1 cellular context compared by ENCODE assay signal in the genomic region with DNA sequence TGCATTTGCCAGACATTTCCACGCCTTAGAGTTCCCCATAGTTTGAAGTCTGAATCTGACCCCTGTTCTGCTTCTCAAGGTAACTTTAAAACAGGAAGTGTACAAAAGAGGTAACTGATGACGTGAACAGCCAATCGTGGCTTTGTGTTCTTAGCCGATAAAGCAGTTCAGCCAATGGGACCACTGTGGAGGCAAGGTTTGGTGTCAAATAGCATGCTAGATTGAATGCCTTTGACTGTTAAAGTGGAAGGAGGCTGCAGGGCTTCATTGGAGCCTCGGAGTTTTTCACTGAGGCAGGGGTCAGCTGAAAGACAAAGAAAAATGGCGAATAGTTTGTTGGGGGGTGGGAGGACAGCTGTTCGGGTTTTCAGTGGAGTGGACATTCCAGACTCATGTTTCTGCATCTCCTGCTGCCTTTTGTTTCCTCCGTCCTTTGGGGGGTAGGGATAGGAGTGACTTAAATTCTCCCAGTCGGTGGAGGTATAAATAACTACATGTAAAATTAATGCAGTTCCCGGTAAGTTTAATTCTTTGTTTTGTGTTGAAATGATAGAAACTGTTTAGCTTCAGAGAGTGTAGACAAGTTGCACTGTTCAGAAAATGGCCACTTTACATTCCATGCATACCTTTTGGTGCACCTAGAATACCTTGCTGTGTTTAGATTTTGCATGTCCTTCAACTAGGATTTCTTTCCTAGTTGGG.
TF ChIP-seq lines count a peak whose summit lies in the region.

No MANE protein-coding gene starts in this region.

TF ChIP-seq in HepG2, 621 proteins besides CTCF, POLR2A, EP300 and RAD21 (continued from another document and continues in another):
- TF ChIP-seq MAZ (IDR thresholded peaks at IDR 0.05; ENCODE audit: borderline replicate concordance, low read depth, low read length) (no peak), MAZ (CRISPR knock-in tag; IDR thresholded peaks at IDR 0.05; ENCODE audit: low read depth) (no peak), KAT2B (IDR thresholded peaks at IDR 0.05; ENCODE audit: borderline replicate concordance, low read depth, low read length) (no peak), ZNF572 (CRISPR knock-in tag; IDR thresholded peaks at IDR 0.05) (no peak), ZNF883 (CRISPR knock-in tag; IDR thresholded peaks at IDR 0.05; ENCODE audit: not compliant biosample characterization) (no peak), MEIS1 (CRISPR knock-in tag; IDR thresholded peaks at IDR 0.05; ENCODE audit: borderline replicate concordance) (no peak), MLLT10 (CRISPR knock-in tag; IDR thresholded peaks at IDR 0.05) (no peak), ZBTB42 (CRISPR knock-in tag; IDR thresholded peaks at IDR 0.05) (0 out of 2 replicates have a peak, but pooled peaks have one; percentile 38), EED (CRISPR knock-in tag; IDR thresholded peaks at IDR 0.05) (no peak), ZNF501 (CRISPR knock-in tag; IDR thresholded peaks at IDR 0.05) (no peak), ZFAT (CRISPR knock-in tag; conservative IDR thresholded peaks at IDR 0.05) (no peak), RARG (CRISPR knock-in tag; IDR thresholded peaks at IDR 0.05; ENCODE audit: low read depth) (no peak), SOX5 (CRISPR knock-in tag; IDR thresholded peaks at IDR 0.05; ENCODE audit: borderline replicate concordance) (no peak), RXRB (CRISPR knock-in tag; IDR thresholded peaks at IDR 0.05; ENCODE audit: borderline replicate concordance) (no peak), NFE2 (CRISPR knock-in tag; IDR thresholded peaks at IDR 0.05) (no peak), KLF9 (CRISPR knock-in tag; IDR thresholded peaks at IDR 0.05; ENCODE audit: low read depth) (no peak), ERF (CRISPR knock-in tag; IDR thresholded peaks at IDR 0.05) (peak; percentile 80), RFX5 (IDR thresholded peaks at IDR 0.05; ENCODE audit: low read depth, low read length) (peak; percentile 79; the same call in 1 of the 2 replicates), ZNF670 (CRISPR knock-in tag; IDR thresholded peaks at IDR 0.05; ENCODE audit: borderline replicate concordance) (0 out of 2 replicates have a peak, but pooled peaks have one; percentile 51), ZNF790 (CRISPR knock-in tag; IDR thresholded peaks at IDR 0.05; ENCODE audit: borderline replicate concordance) (no peak), ZNF720 (CRISPR knock-in tag; IDR thresholded peaks at IDR 0.05) (no peak), ATRX (CRISPR knock-in tag; IDR thresholded peaks at IDR 0.05; ENCODE audit: borderline replicate concordance) (no peak), SRSF9 (IDR thresholded peaks at IDR 0.05; ENCODE audit: borderline replicate concordance, insufficient read depth, low read depth, low read length, poor library complexity, severe bottlenecking) (no peak), TOPORS (CRISPR knock-in tag; IDR thresholded peaks at IDR 0.05) (no peak), SNRNP70 (IDR thresholded peaks at IDR 0.05; ENCODE audit: low read depth, low read length) (no peak), HNRNPH1 (optimal IDR thresholded peaks at IDR 0.05; ENCODE audit: low read depth, low read length) (no peak), ZNF337 (CRISPR knock-in tag; IDR thresholded peaks at IDR 0.05; ENCODE audit: borderline replicate concordance, low read depth) (no peak), ZBTB38 (CRISPR knock-in tag; IDR thresholded peaks at IDR 0.05) (no peak), PHF21A (CRISPR knock-in tag; IDR thresholded peaks at IDR 0.05) (0 out of 2 replicates have a peak, but pooled peaks have one; percentile 47), CC2D1A (CRISPR knock-in tag; IDR thresholded peaks at IDR 0.05) (no peak), DNMT1 (CRISPR knock-in tag; IDR thresholded peaks at IDR 0.05) (no peak), ZNF749 (CRISPR knock-in tag; IDR thresholded peaks at IDR 0.05; ENCODE audit: borderline replicate concordance) (no peak), NCOA5 (CRISPR knock-in tag; IDR thresholded peaks at IDR 0.05) (no peak), ZNF777 (CRISPR knock-in tag; IDR thresholded peaks at IDR 0.05) (0 out of 2 replicates have a peak, but pooled peaks have one; percentile 12), ZNF788 (CRISPR knock-in tag; IDR thresholded peaks at IDR 0.05; ENCODE audit: borderline replicate concordance) (no peak), SRF (IDR thresholded peaks at IDR 0.05; ENCODE audit: low read depth, low read length) (peak; percentile 76)
- TF ChIP-seq, protein P1, sequence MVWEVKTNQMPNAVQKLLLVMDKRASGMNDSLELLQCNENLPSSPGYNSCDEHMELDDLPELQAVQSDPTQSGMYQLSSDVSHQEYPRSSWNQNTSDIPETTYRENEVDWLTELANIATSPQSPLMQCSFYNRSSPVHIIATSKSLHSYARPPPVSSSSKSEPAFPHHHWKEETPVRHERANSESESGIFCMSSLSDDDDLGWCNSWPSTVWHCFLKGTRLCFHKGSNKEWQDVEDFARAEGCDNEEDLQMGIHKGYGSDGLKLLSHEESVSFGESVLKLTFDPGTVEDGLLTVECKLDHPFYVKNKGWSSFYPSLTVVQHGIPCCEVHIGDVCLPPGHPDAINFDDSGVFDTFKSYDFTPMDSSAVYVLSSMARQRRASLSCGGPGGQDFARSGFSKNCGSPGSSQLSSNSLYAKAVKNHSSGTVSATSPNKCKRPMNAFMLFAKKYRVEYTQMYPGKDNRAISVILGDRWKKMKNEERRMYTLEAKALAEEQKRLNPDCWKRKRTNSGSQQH (CRISPR knock-in tag; IDR thresholded peaks at IDR 0.05; ENCODE audit: low read depth), result peak; percentile 77
- TF ChIP-seq, protein P2, sequence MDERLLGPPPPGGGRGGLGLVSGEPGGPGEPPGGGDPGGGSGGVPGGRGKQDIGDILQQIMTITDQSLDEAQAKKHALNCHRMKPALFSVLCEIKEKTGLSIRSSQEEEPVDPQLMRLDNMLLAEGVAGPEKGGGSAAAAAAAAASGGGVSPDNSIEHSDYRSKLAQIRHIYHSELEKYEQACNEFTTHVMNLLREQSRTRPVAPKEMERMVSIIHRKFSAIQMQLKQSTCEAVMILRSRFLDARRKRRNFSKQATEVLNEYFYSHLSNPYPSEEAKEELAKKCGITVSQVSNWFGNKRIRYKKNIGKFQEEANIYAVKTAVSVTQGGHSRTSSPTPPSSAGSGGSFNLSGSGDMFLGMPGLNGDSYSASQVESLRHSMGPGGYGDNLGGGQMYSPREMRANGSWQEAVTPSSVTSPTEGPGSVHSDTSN (CRISPR knock-in tag; IDR thresholded peaks at IDR 0.05), result peak; percentile 78
- TF ChIP-seq, protein P3, sequence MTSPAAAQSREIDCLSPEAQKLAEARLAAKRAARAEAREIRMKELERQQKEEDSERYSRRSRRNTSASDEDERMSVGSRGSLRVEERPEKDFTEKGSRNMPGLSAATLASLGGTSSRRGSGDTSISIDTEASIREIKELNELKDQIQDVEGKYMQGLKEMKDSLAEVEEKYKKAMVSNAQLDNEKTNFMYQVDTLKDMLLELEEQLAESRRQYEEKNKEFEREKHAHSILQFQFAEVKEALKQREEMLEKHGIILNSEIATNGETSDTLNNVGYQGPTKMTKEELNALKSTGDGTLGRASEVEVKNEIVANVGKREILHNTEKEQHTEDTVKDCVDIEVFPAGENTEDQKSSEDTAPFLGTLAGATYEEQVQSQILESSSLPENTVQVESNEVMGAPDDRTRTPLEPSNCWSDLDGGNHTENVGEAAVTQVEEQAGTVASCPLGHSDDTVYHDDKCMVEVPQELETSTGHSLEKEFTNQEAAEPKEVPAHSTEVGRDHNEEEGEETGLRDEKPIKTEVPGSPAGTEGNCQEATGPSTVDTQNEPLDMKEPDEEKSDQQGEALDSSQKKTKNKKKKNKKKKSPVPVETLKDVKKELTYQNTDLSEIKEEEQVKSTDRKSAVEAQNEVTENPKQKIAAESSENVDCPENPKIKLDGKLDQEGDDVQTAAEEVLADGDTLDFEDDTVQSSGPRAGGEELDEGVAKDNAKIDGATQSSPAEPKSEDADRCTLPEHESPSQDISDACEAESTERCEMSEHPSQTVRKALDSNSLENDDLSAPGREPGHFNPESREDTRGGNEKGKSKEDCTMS (CRISPR knock-in tag; conservative IDR thresholded peaks at IDR 0.05), result no peak
- TF ChIP-seq, protein P4, sequence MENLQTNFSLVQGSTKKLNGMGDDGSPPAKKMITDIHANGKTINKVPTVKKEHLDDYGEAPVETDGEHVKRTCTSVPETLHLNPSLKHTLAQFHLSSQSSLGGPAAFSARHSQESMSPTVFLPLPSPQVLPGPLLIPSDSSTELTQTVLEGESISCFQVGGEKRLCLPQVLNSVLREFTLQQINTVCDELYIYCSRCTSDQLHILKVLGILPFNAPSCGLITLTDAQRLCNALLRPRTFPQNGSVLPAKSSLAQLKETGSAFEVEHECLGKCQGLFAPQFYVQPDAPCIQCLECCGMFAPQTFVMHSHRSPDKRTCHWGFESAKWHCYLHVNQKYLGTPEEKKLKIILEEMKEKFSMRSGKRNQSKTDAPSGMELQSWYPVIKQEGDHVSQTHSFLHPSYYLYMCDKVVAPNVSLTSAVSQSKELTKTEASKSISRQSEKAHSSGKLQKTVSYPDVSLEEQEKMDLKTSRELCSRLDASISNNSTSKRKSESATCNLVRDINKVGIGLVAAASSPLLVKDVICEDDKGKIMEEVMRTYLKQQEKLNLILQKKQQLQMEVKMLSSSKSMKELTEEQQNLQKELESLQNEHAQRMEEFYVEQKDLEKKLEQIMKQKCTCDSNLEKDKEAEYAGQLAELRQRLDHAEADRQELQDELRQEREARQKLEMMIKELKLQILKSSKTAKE (CRISPR knock-in tag; IDR thresholded peaks at IDR 0.05; ENCODE audit: borderline replicate concordance), result no peak
- TF ChIP-seq, protein P5, sequence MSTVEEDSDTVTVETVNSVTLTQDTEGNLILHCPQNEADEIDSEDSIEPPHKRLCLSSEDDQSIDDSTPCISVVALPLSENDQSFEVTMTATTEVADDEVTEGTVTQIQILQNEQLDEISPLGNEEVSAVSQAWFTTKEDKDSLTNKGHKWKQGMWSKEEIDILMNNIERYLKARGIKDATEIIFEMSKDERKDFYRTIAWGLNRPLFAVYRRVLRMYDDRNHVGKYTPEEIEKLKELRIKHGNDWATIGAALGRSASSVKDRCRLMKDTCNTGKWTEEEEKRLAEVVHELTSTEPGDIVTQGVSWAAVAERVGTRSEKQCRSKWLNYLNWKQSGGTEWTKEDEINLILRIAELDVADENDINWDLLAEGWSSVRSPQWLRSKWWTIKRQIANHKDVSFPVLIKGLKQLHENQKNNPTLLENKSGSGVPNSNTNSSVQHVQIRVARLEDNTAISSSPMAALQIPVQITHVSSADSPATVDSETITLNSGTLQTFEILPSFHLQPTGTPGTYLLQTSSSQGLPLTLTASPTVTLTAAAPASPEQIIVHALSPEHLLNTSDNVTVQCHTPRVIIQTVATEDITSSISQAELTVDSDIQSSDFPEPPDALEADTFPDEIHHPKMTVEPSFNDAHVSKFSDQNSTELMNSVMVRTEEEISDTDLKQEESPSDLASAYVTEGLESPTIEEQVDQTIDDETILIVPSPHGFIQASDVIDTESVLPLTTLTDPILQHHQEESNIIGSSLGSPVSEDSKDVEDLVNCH (CRISPR knock-in tag; IDR thresholded peaks at IDR 0.05), result no peak
- TF ChIP-seq, protein P6, sequence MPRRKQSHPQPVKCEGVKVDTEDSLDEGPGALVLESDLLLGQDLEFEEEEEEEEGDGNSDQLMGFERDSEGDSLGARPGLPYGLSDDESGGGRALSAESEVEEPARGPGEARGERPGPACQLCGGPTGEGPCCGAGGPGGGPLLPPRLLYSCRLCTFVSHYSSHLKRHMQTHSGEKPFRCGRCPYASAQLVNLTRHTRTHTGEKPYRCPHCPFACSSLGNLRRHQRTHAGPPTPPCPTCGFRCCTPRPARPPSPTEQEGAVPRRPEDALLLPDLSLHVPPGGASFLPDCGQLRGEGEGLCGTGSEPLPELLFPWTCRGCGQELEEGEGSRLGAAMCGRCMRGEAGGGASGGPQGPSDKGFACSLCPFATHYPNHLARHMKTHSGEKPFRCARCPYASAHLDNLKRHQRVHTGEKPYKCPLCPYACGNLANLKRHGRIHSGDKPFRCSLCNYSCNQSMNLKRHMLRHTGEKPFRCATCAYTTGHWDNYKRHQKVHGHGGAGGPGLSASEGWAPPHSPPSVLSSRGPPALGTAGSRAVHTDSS (CRISPR knock-in tag; conservative IDR thresholded peaks at IDR 0.05), result no peak
- TF ChIP-seq, protein P7, sequence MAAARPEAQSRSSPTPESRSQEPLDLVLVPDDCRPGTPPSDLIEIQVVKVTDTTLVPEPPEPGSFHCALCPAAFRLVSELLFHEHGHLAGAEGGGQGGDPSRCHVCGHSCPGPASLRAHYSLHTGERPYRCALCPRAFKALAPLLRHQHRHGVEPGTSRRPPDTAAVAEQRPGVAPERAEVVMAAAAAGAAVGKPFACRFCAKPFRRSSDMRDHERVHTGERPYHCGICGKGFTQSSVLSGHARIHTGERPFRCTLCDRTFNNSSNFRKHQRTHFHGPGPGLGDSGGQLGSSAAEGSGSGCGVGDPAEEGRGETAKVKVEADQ (CRISPR knock-in tag; IDR thresholded peaks at IDR 0.05; ENCODE audit: borderline replicate concordance), result no peak
- TF ChIP-seq, protein P8, sequence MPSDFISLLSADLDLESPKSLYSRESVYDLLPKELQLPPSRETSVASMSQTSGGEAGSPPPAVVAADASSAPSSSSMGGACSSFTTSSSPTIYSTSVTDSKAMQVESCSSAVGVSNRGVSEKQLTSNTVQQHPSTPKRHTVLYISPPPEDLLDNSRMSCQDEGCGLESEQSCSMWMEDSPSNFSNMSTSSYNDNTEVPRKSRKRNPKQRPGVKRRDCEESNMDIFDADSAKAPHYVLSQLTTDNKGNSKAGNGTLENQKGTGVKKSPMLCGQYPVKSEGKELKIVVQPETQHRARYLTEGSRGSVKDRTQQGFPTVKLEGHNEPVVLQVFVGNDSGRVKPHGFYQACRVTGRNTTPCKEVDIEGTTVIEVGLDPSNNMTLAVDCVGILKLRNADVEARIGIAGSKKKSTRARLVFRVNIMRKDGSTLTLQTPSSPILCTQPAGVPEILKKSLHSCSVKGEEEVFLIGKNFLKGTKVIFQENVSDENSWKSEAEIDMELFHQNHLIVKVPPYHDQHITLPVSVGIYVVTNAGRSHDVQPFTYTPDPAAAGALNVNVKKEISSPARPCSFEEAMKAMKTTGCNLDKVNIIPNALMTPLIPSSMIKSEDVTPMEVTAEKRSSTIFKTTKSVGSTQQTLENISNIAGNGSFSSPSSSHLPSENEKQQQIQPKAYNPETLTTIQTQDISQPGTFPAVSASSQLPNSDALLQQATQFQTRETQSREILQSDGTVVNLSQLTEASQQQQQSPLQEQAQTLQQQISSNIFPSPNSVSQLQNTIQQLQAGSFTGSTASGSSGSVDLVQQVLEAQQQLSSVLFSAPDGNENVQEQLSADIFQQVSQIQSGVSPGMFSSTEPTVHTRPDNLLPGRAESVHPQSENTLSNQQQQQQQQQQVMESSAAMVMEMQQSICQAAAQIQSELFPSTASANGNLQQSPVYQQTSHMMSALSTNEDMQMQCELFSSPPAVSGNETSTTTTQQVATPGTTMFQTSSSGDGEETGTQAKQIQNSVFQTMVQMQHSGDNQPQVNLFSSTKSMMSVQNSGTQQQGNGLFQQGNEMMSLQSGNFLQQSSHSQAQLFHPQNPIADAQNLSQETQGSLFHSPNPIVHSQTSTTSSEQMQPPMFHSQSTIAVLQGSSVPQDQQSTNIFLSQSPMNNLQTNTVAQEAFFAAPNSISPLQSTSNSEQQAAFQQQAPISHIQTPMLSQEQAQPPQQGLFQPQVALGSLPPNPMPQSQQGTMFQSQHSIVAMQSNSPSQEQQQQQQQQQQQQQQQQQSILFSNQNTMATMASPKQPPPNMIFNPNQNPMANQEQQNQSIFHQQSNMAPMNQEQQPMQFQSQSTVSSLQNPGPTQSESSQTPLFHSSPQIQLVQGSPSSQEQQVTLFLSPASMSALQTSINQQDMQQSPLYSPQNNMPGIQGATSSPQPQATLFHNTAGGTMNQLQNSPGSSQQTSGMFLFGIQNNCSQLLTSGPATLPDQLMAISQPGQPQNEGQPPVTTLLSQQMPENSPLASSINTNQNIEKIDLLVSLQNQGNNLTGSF (CRISPR knock-in tag; IDR thresholded peaks at IDR 0.05), result no peak
- TF ChIP-seq, protein P9, sequence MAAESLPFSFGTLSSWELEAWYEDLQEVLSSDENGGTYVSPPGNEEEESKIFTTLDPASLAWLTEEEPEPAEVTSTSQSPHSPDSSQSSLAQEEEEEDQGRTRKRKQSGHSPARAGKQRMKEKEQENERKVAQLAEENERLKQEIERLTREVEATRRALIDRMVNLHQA (CRISPR knock-in tag; IDR thresholded peaks at IDR 0.05), result no peak
